In genomic region chr20:20795721-20796120, GRCh38 we compare ENCODE assay signal across 21 cellular contexts.
"Had no signal": no experiment of that assay in that cellular context is flagged by ENCODE, and none has a peak within 500 bp of the region (broad histone marks: within the 10 kb centered on the region; RNA-seq: fewer than 3 reads in every experiment).

No MANE protein-coding gene starts in this region.

- H3K27me3 ChIP-seq: foreskin keratinocyte, heart left ventricle, hepatocyte had no signal

- H3K27ac Mint-ChIP-seq: immature natural killer cell, mesothelial cell of epicardium, naive B cell had no signal

- H3K4me1 Mint-ChIP-seq: immature natural killer cell, mesothelial cell of epicardium, naive B cell had no signal

- H3K27ac ChIP-seq: coronary artery, dorsolateral prefrontal cortex, esophagus muscularis mucosa, foreskin keratinocyte, gastroesophageal sphincter, heart left ventricle, hepatocyte, left ventricle myocardium inferior, lower lobe of right lung had no signal

- H3K4me1 ChIP-seq: esophagus muscularis mucosa, foreskin keratinocyte, gastroesophageal sphincter, heart left ventricle, left ventricle myocardium inferior, lower lobe of right lung had no signal

- H3K9me3 ChIP-seq: esophagus muscularis mucosa, gastroesophageal sphincter, heart left ventricle, left ventricle myocardium inferior, lower lobe of right lung, mucosa of descending colon had no signal

- ATAC-seq: foreskin keratinocyte, gastroesophageal sphincter, left colon, lower lobe of right lung, mucosa of descending colon had no signal

- H3K9me3 Mint-ChIP-seq: immature natural killer cell, mesothelial cell of epicardium, naive B cell had no signal

- H3K4me2 ChIP-seq: hepatocyte had no signal

- H3K4me3 ChIP-seq: coronary artery, dorsolateral prefrontal cortex, esophagus muscularis mucosa, gastroesophageal sphincter, heart left ventricle, hepatocyte, left ventricle myocardium inferior, lower lobe of right lung, mucosa of descending colon had no signal

- H3K36me3 Mint-ChIP-seq: immature natural killer cell, mesothelial cell of epicardium, naive B cell had no signal

- H3K4me3 Mint-ChIP-seq: immature natural killer cell, mesothelial cell of epicardium, naive B cell had no signal

- DNase-seq: dorsolateral prefrontal cortex; effector CD4-positive, alpha-beta T cell; effector memory CD4-positive, alpha-beta T cell; foreskin keratinocyte; heart left ventricle; hypothalamus; immature natural killer cell; islet precursor cell; kidney; kidney glomerular epithelial cell; left colon; left ventricle myocardium inferior; lower lobe of right lung; mesenchymal stem cell; mucosa of descending colon; naive B cell had no signal

- H3K36me3 ChIP-seq: esophagus muscularis mucosa, gastroesophageal sphincter, heart left ventricle, left ventricle myocardium inferior, lower lobe of right lung had no signal
